Comparison of ENCODE assay signal across 8 cellular contexts in the genomic region with DNA sequence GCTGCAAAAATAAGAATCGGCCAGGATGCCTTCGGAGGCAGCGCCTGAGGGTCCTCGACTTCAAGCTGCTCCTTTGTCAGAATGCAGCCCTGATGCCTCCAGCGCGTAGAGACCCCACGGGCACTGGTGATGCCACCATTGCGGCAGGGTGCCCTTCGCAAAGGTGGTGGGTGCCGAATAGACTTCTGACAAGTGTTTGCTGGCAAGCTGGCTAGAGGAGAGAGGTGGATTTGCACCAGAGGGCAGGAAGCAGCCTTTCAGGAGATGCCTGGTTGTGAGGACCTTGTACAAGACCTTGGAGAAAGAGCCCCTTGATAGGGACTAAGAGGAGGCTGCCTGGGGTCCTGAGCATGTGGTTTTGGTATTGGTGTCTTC.
DNase-seq lines count a peak whose midpoint lies in the region; ATAC-seq and TF ChIP-seq lines count a peak whose summit lies in the region.

No MANE protein-coding gene starts in this region.

- H3K4me3 ChIP-seq in CD4-positive, alpha-beta memory T cell (ENCODE audit: low read length in 2 of 2) = peak overlapping the region in 1 of 2 donors; percentile 57
- H3K4me3 ChIP-seq in astrocyte of the cerebellum (ENCODE audit: low read depth, low read length) (peak overlapping the region; percentile 39), ovary (no peak overlapping the region)

- TF ChIP-seq EP300 in ovary (IDR thresholded peaks at IDR 0.05) = no peak

- peak; percentile 0 for ATAC-seq in HG02642 (IDR thresholded peaks at IDR 0.05; ENCODE audit: poor library complexity, unreplicated experiment)
- ATAC-seq in naive thymus-derived CD8-positive, alpha-beta T cell = no peak
- no peak for ATAC-seq in GM21360 (IDR thresholded peaks at IDR 0.05; ENCODE audit: unreplicated experiment)

- H3K27ac Mint-ChIP-seq in CD4-positive, alpha-beta memory T cell = peak overlapping the region; percentile 66 to 93 (median 87)
- peak overlapping the region in 7 of 10 donors; percentile 70 to 88 (median 81) for H3K27ac Mint-ChIP-seq in naive thymus-derived CD8-positive, alpha-beta T cell

- no peaks in the 10 kb centered on the region for H3K27me3 Mint-ChIP-seq in CD4-positive, alpha-beta memory T cell
- H3K27me3 Mint-ChIP-seq in naive thymus-derived CD8-positive, alpha-beta T cell = peaks cover 0 to 7% (median 0%) of the 10 kb centered on the region in 5 donors

- no peak for DNase-seq in CD4-positive, alpha-beta memory T cell
- DNase-seq in astrocyte of the cerebellum (ENCODE audit: low read depth) (no peak), NCI-H2196 (lab: John Stamatoyannopoulos, UW; ENCODE audit: unreplicated experiment) (no peak), ovary (no peak)
- no peak for DNase-seq in naive thymus-derived CD8-positive, alpha-beta T cell
- no peak for DNase-seq in stimulated activated CD4-positive, alpha-beta T cell treated with anti-CD3 and anti-CD28 coated beads, Interleukin-12 subunit alpha, Interleukin-12 subunit beta, amount 100 ng/mL, for 4 hours

- POLR2A ChIA-PET in CD4-positive, alpha-beta memory T cell (lab: Charles Lee; ENCODE audit: partially characterized antibody) = interaction anchor here (1.0 kb wide), 1 partner anchor 42 kb away, joined by 5 read pairs; no protein-coding TSS in a partner anchor
- POLR2A ChIA-PET in naive thymus-derived CD8-positive, alpha-beta T cell (lab: Charles Lee) = interaction anchor here (3.5 kb wide), 1 partner anchor 103 kb away, joined by 12 read pairs; the partner anchor contains the start of gene PPIF

- H3K27me3 ChIP-seq in CD4-positive, alpha-beta memory T cell (ENCODE audit: insufficient read depth, low read length) = no peaks in the 10 kb centered on the region
- no peaks in the 10 kb centered on the region for H3K27me3 ChIP-seq in ovary

- no peak for TF ChIP-seq POLR2A in ovary (IDR thresholded peaks at IDR 0.05)

- H3K4me1 ChIP-seq in CD4-positive, alpha-beta memory T cell (ENCODE audit: insufficient read depth, low read length) = peaks cover 63% of the 10 kb centered on the region
- peaks cover 43% of the 10 kb centered on the region for H3K4me1 ChIP-seq in ovary (ENCODE audit: insufficient read depth)

- 76 to 89% (median 83%) methylated on average over 10 of the region's 10 CpGs for WGBS in ovary, 3 donors

- in situ Hi-C loops in astrocyte of the cerebellum (cut with HindIII; ENCODE audit: low sequenced_read_pairs) = no loop called here

- peaks cover 37 to 60% (median 48%) of the 10 kb centered on the region in 4 donors for H3K4me1 Mint-ChIP-seq in CD4-positive, alpha-beta memory T cell
- H3K4me1 Mint-ChIP-seq in naive thymus-derived CD8-positive, alpha-beta T cell = peaks cover 39 to 78% (median 44%) of the 10 kb centered on the region in 4 donors

- no peak for TF ChIP-seq CTCF in astrocyte of the cerebellum (IDR thresholded peaks at IDR 0.05; ENCODE audit: low read depth, low read length, missing control alignments)
- no peak for TF ChIP-seq CTCF in ovary (IDR thresholded peaks at IDR 0.05)

- no peaks in the 10 kb centered on the region for H3K36me3 Mint-ChIP-seq in CD4-positive, alpha-beta memory T cell
- H3K36me3 Mint-ChIP-seq in naive thymus-derived CD8-positive, alpha-beta T cell = no peaks in the 10 kb centered on the region

- H3K9me3 ChIP-seq in CD4-positive, alpha-beta memory T cell (ENCODE audit: control insufficient read depth in 1 of 2, low read length in 2 of 2) = no peaks in the 10 kb centered on the region
- H3K9me3 ChIP-seq in ovary = no peaks in the 10 kb centered on the region

- peak overlapping the region; percentile 39 for H3K27ac ChIP-seq in CD4-positive, alpha-beta memory T cell (ENCODE audit: low read depth, low read length)
- peak overlapping the region in 1 of 2 donors; percentile 33 for H3K27ac ChIP-seq in ovary

- H3K9me3 Mint-ChIP-seq in CD4-positive, alpha-beta memory T cell = peaks cover 0 to 2% (median 0%) of the 10 kb centered on the region in 8 donors
- no peaks in the 10 kb centered on the region for H3K9me3 Mint-ChIP-seq in naive thymus-derived CD8-positive, alpha-beta T cell

- intact Hi-C loops in CD4-positive, alpha-beta memory T cell (cut with micrococcal nuclease) = loop anchor here (10.0 kb wide), 1 partner anchor 201 kb away; the partner anchor contains the start of gene ZCCHC24
- intact Hi-C loops in ovary (cut with DNase I) = loop anchor here in 1 of 4 donors (10.0 kb wide), 1 partner anchor 221 kb away; no protein-coding TSS in a partner anchor

- peak overlapping the region; percentile 73 to 87 (median 84) for H3K4me3 Mint-ChIP-seq in CD4-positive, alpha-beta memory T cell
- H3K4me3 Mint-ChIP-seq in naive thymus-derived CD8-positive, alpha-beta T cell = peak overlapping the region; percentile 69 to 88 (median 80)

- H3K36me3 ChIP-seq in CD4-positive, alpha-beta memory T cell (ENCODE audit: insufficient read depth, low read length) = no peaks in the 10 kb centered on the region
- no peaks in the 10 kb centered on the region for H3K36me3 ChIP-seq in ovary

- CTCF ChIA-PET in CD4-positive, alpha-beta memory T cell (lab: Charles Lee; ENCODE audit: partially characterized antibody) = no interaction called here
